In genomic region chr4:102631616-102632015, GRCh38 we compare ENCODE assay signal across 18 cellular contexts.
DNase-seq lines count a peak whose midpoint lies in the region; ATAC-seq and TF ChIP-seq lines count a peak whose summit lies in the region.
"Had no signal": no experiment of that assay in that cellular context is flagged by ENCODE, and none has a peak within 500 bp of the region (broad histone marks: within the 10 kb centered on the region; RNA-seq: fewer than 3 reads in every experiment).

No MANE protein-coding gene starts in this region.

- H3K36me3 ChIP-seq in IMR-90 (ENCODE audit: control insufficient read depth, insufficient read depth, low read length) = peaks cover 23% of the 10 kb centered on the region

- H3K4me1 ChIP-seq in IMR-90 (ENCODE audit: control insufficient read depth, insufficient read depth, low read length) = peaks cover 2% of the 10 kb centered on the region; the same call in 1 of the 2 replicates
- H3K4me1 ChIP-seq: BLaER1 treated with 17β-estradiol and CSF1 and Interleukin-3, amounts not matched to agents 10 nM and 100 nM had no signal

- H3K4me3 Mint-ChIP-seq in activated naive CD8-positive, alpha-beta T cell = no peak overlapping the region
- no peak overlapping the region for H3K4me3 Mint-ChIP-seq in activated naive CD8-positive, alpha-beta T cell treated with anti-CD3 and anti-CD28 coated beads, Interleukin-2, amount 50 U/mL, for 24 hours
- no peak overlapping the region for H3K4me3 Mint-ChIP-seq in nephron progenitor cell
- H3K4me3 Mint-ChIP-seq: HFFc6 had no signal

- peak overlapping the region; percentile 36 for H3K27ac Mint-ChIP-seq in activated naive CD8-positive, alpha-beta T cell
- H3K27ac Mint-ChIP-seq in activated naive CD8-positive, alpha-beta T cell treated with anti-CD3 and anti-CD28 coated beads, Interleukin-2, amount 50 U/mL, for 24 hours = no peak overlapping the region
- H3K27ac Mint-ChIP-seq in nephron progenitor cell = peak overlapping the region; percentile 47
- H3K27ac Mint-ChIP-seq: HFFc6 had no signal

- TF ChIP-seq RAD21 in IMR-90 (IDR thresholded peaks at IDR 0.05; ENCODE audit: low read length) = no peak

- H2BK5ac ChIP-seq in IMR-90 (ENCODE audit: low read depth, low read length, poor library complexity, severe bottlenecking) = no peak overlapping the region

- H3K27ac ChIP-seq in IMR-90 (ENCODE audit: insufficient read depth, low read length) (no peak overlapping the region), epithelial cell of prostate (peak overlapping the region; percentile 58)
- H3K27ac ChIP-seq: A549; BLaER1 treated with 17β-estradiol and CSF1 and Interleukin-3, amounts not matched to agents 10 nM and 100 nM had no signal

- 100% methylated on average over 1 of the region's 7 CpGs; no CpG with 5 or more reads in 1 of the 2 experiments for WGBS in IMR-90 (ENCODE audit: extremely low coverage in 2 of 2, insufficient read length in 1 of 2), 2 experiments

- no peak overlapping the region for H2BK120ac ChIP-seq in IMR-90 (ENCODE audit: low read depth, low read length)

- TF ChIP-seq CTCF in IMR-90 (conservative IDR thresholded peaks at IDR 0.05; ENCODE audit: low read depth, low read length) = no peak
- no peak for TF ChIP-seq CTCF in nephron progenitor cell (IDR thresholded peaks at IDR 0.05)
- no peak for TF ChIP-seq CTCF in foreskin fibroblast (IDR thresholded peaks at IDR 0.05; ENCODE audit: low read depth, low read length)

- H3K56ac ChIP-seq in IMR-90 (ENCODE audit: extremely low read depth, insufficient read depth, low read length) = no peak overlapping the region

- in situ Hi-C loops in IMR-90 (cut with MboI; ENCODE audit: low sequenced_read_pairs) = no loop called here

- dilution Hi-C loops in IMR-90 (cut with HindIII; ENCODE audit: low sequenced_read_pairs, unreplicated experiment) = no loop called here

- TF ChIP-seq POLR2A in IMR-90 (IDR thresholded peaks at IDR 0.05; ENCODE audit: low read depth, low read length) = no peak

- no peak overlapping the region for H2BK20ac ChIP-seq in IMR-90 (ENCODE audit: low read depth, low read length)

- H3K4me1 Mint-ChIP-seq in activated naive CD8-positive, alpha-beta T cell (ENCODE audit: low read depth) = peaks cover 60% of the 10 kb centered on the region
- peaks cover 54% of the 10 kb centered on the region for H3K4me1 Mint-ChIP-seq in activated naive CD8-positive, alpha-beta T cell treated with anti-CD3 and anti-CD28 coated beads, Interleukin-2, amount 50 U/mL, for 24 hours
- H3K4me1 Mint-ChIP-seq in nephron progenitor cell = peaks cover 47% of the 10 kb centered on the region

- no peak overlapping the region for H3K9ac ChIP-seq in IMR-90 (ENCODE audit: low read depth, low read length)
- H3K9ac ChIP-seq: BLaER1 treated with 17β-estradiol and CSF1 and Interleukin-3, amounts not matched to agents 10 nM and 100 nM had no signal

- H2BK15ac ChIP-seq in IMR-90 (ENCODE audit: low read depth, low read length) = no peak overlapping the region

- TSS peak; percentile 100 for BruUV-seq in IMR-90 (replicated peaks; lab: Mats Ljungman, UMichigan)

- H2AFZ ChIP-seq in IMR-90 (replicated peaks; ENCODE audit: low read length, poor library complexity) = no peak overlapping the region

- no peaks in the 10 kb centered on the region for H3K9me3 ChIP-seq in IMR-90 (ENCODE audit: control insufficient read depth, insufficient read depth, low read length)
- H3K9me3 ChIP-seq: A549; BLaER1 treated with 17β-estradiol and CSF1 and Interleukin-3, amounts not matched to agents 10 nM and 100 nM had no signal

- H3K9me3 Mint-ChIP-seq in activated naive CD8-positive, alpha-beta T cell (ENCODE audit: low read depth) = no peaks in the 10 kb centered on the region
- no peaks in the 10 kb centered on the region for H3K9me3 Mint-ChIP-seq in activated naive CD8-positive, alpha-beta T cell treated with anti-CD3 and anti-CD28 coated beads, Interleukin-2, amount 50 U/mL, for 24 hours
- no peaks in the 10 kb centered on the region for H3K9me3 Mint-ChIP-seq in nephron progenitor cell
- H3K9me3 Mint-ChIP-seq: HFFc6 had no signal

- H3K4ac ChIP-seq in IMR-90 (ENCODE audit: low read depth, low read length) = no peak overlapping the region

- no peak overlapping the region for H2AK9ac ChIP-seq in IMR-90 (replicated peaks; ENCODE audit: low read depth, low read length, poor library complexity)

- H3K27me3 ChIP-seq in IMR-90 (ENCODE audit: control insufficient read depth, insufficient read depth, low read length) = no peaks in the 10 kb centered on the region
- H3K27me3 ChIP-seq: BLaER1 treated with 17β-estradiol and CSF1 and Interleukin-3, amounts not matched to agents 10 nM and 100 nM had no signal

- peaks cover 3% of the 10 kb centered on the region; the same call in 1 of the 2 replicates for H3K9me1 ChIP-seq in IMR-90 (ENCODE audit: insufficient read depth, low read length)

- CTCF ChIA-PET in IMR-90 (lab: Yijun Ruan, JAX) = no interaction called here

- no peak overlapping the region for H3K14ac ChIP-seq in IMR-90 (replicated peaks; ENCODE audit: low read depth, low read length)

- H3K36me3 Mint-ChIP-seq in activated naive CD8-positive, alpha-beta T cell = peaks cover 20% of the 10 kb centered on the region
- H3K36me3 Mint-ChIP-seq in activated naive CD8-positive, alpha-beta T cell treated with anti-CD3 and anti-CD28 coated beads, Interleukin-2, amount 50 U/mL, for 24 hours (ENCODE audit: low read depth) = peaks cover 11% of the 10 kb centered on the region
- peaks cover 10% of the 10 kb centered on the region for H3K36me3 Mint-ChIP-seq in nephron progenitor cell (ENCODE audit: low read depth)

- DNase-seq in activated naive CD8-positive, alpha-beta T cell treated with anti-CD3 and anti-CD28 coated beads, Interleukin-2, amount 50 U/mL, for 24 hours = no peak
- DNase-seq in IMR-90 = no peak
- DNase-seq in epithelial cell of prostate (ENCODE audit: low read depth, low spot score) = no peak
- DNase-seq in nephron progenitor cell = no peak
- DNase-seq in SK-N-DZ (ENCODE audit: low spot score) = no peak
- no peak for DNase-seq in putamen (ENCODE audit: low spot score)
- no peak for DNase-seq in foreskin fibroblast
- DNase-seq: EL; HFFc6; NCI-H187 treated with DMSO at 0.1 percent for 48 hours; NCI-H2171; NCI-H446 treated with DMSO at 0.1 percent for 48 hours; NK-92 treated with Interleukin-12 subunit alpha and Interleukin-12 subunit beta, amount 100 ng/mL, for 24 hours; OCI-M1; SHP77 treated with DMSO at 0.1 percent for 48 hours had no signal

- no peaks in the 10 kb centered on the region for H4K20me1 ChIP-seq in IMR-90 (ENCODE audit: insufficient read depth, low read length)

- no peak overlapping the region for H4K91ac ChIP-seq in IMR-90 (ENCODE audit: insufficient read depth, low read depth, low read length)

- no peak overlapping the region for H4K8ac ChIP-seq in IMR-90 (ENCODE audit: low read depth in 2 of 2, low read length in 2 of 2)

- no peak overlapping the region for H3K18ac ChIP-seq in IMR-90 (ENCODE audit: low read depth, low read length)

- H3K4me2 ChIP-seq in IMR-90 (ENCODE audit: low read depth, low read length) = no peak overlapping the region
- H3K4me2 ChIP-seq: A549; BLaER1 treated with 17β-estradiol and CSF1 and Interleukin-3, amounts not matched to agents 10 nM and 100 nM had no signal

- H2AK5ac ChIP-seq in IMR-90 (ENCODE audit: low read depth, low read length) = no peak overlapping the region

- no peaks in the 10 kb centered on the region for H3K27me3 Mint-ChIP-seq in activated naive CD8-positive, alpha-beta T cell
- no peaks in the 10 kb centered on the region for H3K27me3 Mint-ChIP-seq in activated naive CD8-positive, alpha-beta T cell treated with anti-CD3 and anti-CD28 coated beads, Interleukin-2, amount 50 U/mL, for 24 hours
- H3K27me3 Mint-ChIP-seq in nephron progenitor cell (ENCODE audit: low read depth, poor library complexity) = peaks cover 3% of the 10 kb centered on the region

- POLR2A ChIA-PET in IMR-90 (lab: Charles Lee; ENCODE audit: unreplicated experiment) = no interaction called here

- no peak for ATAC-seq in activated naive CD8-positive, alpha-beta T cell treated with anti-CD3 and anti-CD28 coated beads, Interleukin-2, amount 50 U/mL, for 24 hours
- no peak for ATAC-seq in IMR-90 (ENCODE audit: low read depth)
- ATAC-seq: A549 had no signal

- H3K79me1 ChIP-seq in IMR-90 (ENCODE audit: low read depth in 1 of 2, low read length in 2 of 2) = 0 out of 4 replicates have a peak, but pooled peaks cover 0 to 4% of the 10 kb centered on the region in 2 experiments

- H3K4me3 ChIP-seq in IMR-90 (ENCODE audit: insufficient read depth, low read depth, low read length) = no peak overlapping the region
- no peak overlapping the region for H3K4me3 ChIP-seq in foreskin fibroblast (ENCODE audit: low read depth in 1 of 2, low read length in 2 of 2)
- H3K4me3 ChIP-seq: A549; BLaER1 treated with 17β-estradiol and CSF1 and Interleukin-3, amounts not matched to agents 10 nM and 100 nM had no signal

- intact Hi-C loops in IMR-90 (cut with micrococcal nuclease) = no loop called here

- no peak overlapping the region for H4K5ac ChIP-seq in IMR-90 (ENCODE audit: low read depth, low read length)

- no peak overlapping the region for H3K23ac ChIP-seq in IMR-90 (ENCODE audit: low read depth, low read length)

TF ChIP-seq in IMR-90, 13 proteins besides CTCF, POLR2A, EP300 and RAD21 (continues in another document):
- no peak for TF ChIP-seq MAFK (IDR thresholded peaks at IDR 0.05; ENCODE audit: low read depth, low read length)
- TF ChIP-seq SMC3 (IDR thresholded peaks at IDR 0.05; ENCODE audit: low read depth, low read length) = no peak
- TF ChIP-seq RFX5 (IDR thresholded peaks at IDR 0.05; ENCODE audit: low read depth, low read length) = no peak
- no peak for TF ChIP-seq MXI1 (IDR thresholded peaks at IDR 0.05; ENCODE audit: borderline replicate concordance, low read depth, low read length)
- TF ChIP-seq CEBPB (IDR thresholded peaks at IDR 0.05; ENCODE audit: low read depth, low read length) = no peak
- TF ChIP-seq FOS (IDR thresholded peaks at IDR 0.05; ENCODE audit: low read depth, low read length) = no peak
- no peak for TF ChIP-seq MAZ (IDR thresholded peaks at IDR 0.05; ENCODE audit: borderline replicate concordance, low read depth, low read length)
- TF ChIP-seq CHD1 (IDR thresholded peaks at IDR 0.05; ENCODE audit: low read depth, low read length) = no peak
- no peak for TF ChIP-seq BHLHE40 (IDR thresholded peaks at IDR 0.05; ENCODE audit: low read depth, low read length)
- TF ChIP-seq RCOR1 (IDR thresholded peaks at IDR 0.05; ENCODE audit: insufficient replicate concordance, low read length) = no peak
- TF ChIP-seq USF2 (IDR thresholded peaks at IDR 0.05; ENCODE audit: low read depth, low read length) = no peak
